Comparison of ENCODE assay signal across 8 cellular contexts in genomic region chr14:21852061-21852664, GRCh38.
DNase-seq lines count a peak whose midpoint lies in the region; ATAC-seq and TF ChIP-seq lines count a peak whose summit lies in the region.

No MANE protein-coding gene starts in this region.

- H3K4me3 Mint-ChIP-seq in chondrocyte (ENCODE audit: unreplicated experiment), result no peak overlapping the region
- H3K4me3 Mint-ChIP-seq in stimulated activated memory B cell treated with anti-CD40 and anti-IgM and Interleukin-4, amounts not matched to agents 10 μg/mL and 1 μg/mL and 100 μg/mL, for 72 hours, result no peak overlapping the region

- DNase-seq in GM12865 (ENCODE audit: low read depth), result peak; percentile 55
- peak; percentile 57 for DNase-seq in KG1 (lab: John Stamatoyannopoulos, UW)
- peak; percentile 57 for DNase-seq in activated CD4-positive, alpha-beta T cell treated with anti-CD3 and anti-CD28 coated beads for 1 hour
- DNase-seq in chondrocyte (ENCODE audit: low spot score), result no peak
- no peak for DNase-seq in NCI-H446 treated with DMSO at 0.1 percent for 48 hours (lab: John Stamatoyannopoulos, UW)
- DNase-seq in NCI-H1092 treated with DMSO at 0.1 percent for 48 hours (lab: John Stamatoyannopoulos, UW), result no peak

- peaks cover 28% of the 10 kb centered on the region for H3K27me3 Mint-ChIP-seq in chondrocyte (ENCODE audit: low read depth)
- H3K27me3 Mint-ChIP-seq in stimulated activated memory B cell treated with anti-CD40 and anti-IgM and Interleukin-4, amounts not matched to agents 10 μg/mL and 1 μg/mL and 100 μg/mL, for 72 hours, result peaks cover 31% of the 10 kb centered on the region

- peaks cover 10% of the 10 kb centered on the region for H3K27me3 ChIP-seq in mononuclear cell (ENCODE audit: insufficient read depth, low read length)

- no peaks in the 10 kb centered on the region for H3K4me1 Mint-ChIP-seq in chondrocyte (ENCODE audit: low read depth)
- H3K4me1 Mint-ChIP-seq in stimulated activated memory B cell treated with anti-CD40 and anti-IgM and Interleukin-4, amounts not matched to agents 10 μg/mL and 1 μg/mL and 100 μg/mL, for 72 hours, result no peaks in the 10 kb centered on the region

- H3K4me1 ChIP-seq in mononuclear cell (ENCODE audit: insufficient read depth, low read length), result no peaks in the 10 kb centered on the region

- no peak overlapping the region for H3K4me3 ChIP-seq in GM12865 (ENCODE audit: low read depth, low read length)
- peak overlapping the region; percentile 4 for H3K4me3 ChIP-seq in mononuclear cell (ENCODE audit: low read length)

- H3K27ac Mint-ChIP-seq in chondrocyte (ENCODE audit: unreplicated experiment), result no peak overlapping the region
- no peak overlapping the region for H3K27ac Mint-ChIP-seq in stimulated activated memory B cell treated with anti-CD40 and anti-IgM and Interleukin-4, amounts not matched to agents 10 μg/mL and 1 μg/mL and 100 μg/mL, for 72 hours

- no peaks in the 10 kb centered on the region for H3K36me3 Mint-ChIP-seq in chondrocyte (ENCODE audit: low read depth)
- no peaks in the 10 kb centered on the region for H3K36me3 Mint-ChIP-seq in stimulated activated memory B cell treated with anti-CD40 and anti-IgM and Interleukin-4, amounts not matched to agents 10 μg/mL and 1 μg/mL and 100 μg/mL, for 72 hours

- H3K9me3 ChIP-seq in mononuclear cell (ENCODE audit: low read depth, low read length), result no peaks in the 10 kb centered on the region

- H3K9me3 Mint-ChIP-seq in chondrocyte (ENCODE audit: low read depth), result no peaks in the 10 kb centered on the region
- H3K9me3 Mint-ChIP-seq in stimulated activated memory B cell treated with anti-CD40 and anti-IgM and Interleukin-4, amounts not matched to agents 10 μg/mL and 1 μg/mL and 100 μg/mL, for 72 hours, result no peaks in the 10 kb centered on the region

- ATAC-seq in stimulated activated memory B cell treated with anti-CD40 and anti-IgM and Interleukin-4, amounts not matched to agents 10 μg/mL and 1 μg/mL and 100 μg/mL, for 72 hours, result peak; percentile 57

- TF ChIP-seq CTCF in GM12865 (IDR thresholded peaks at IDR 0.05; ENCODE audit: insufficient read depth, low read depth, low read length, missing control alignments) (peak; percentile 90), chondrocyte (IDR thresholded peaks at IDR 0.05) (peak; percentile 80)

Comparison
In these comparisons a context has a peak if more than half of its experiments do, and no peak if none do; other contexts are left out.
1. DNase-seq: peak in GM12865 (single experiment), KG1 (single experiment) and activated CD4-positive, alpha-beta T cell treated with anti-CD3 and anti-CD28 coated beads for 1 hour (single experiment); none in chondrocyte (single experiment), NCI-H446 treated with DMSO at 0.1 percent for 48 hours (single experiment) and NCI-H1092 treated with DMSO at 0.1 percent for 48 hours (single experiment).